In genomic region chr4:36573441-36573840, GRCh38 we compare ENCODE assay signal across 22 cellular contexts.
DNase-seq lines count a peak whose midpoint lies in the region; ATAC-seq and TF ChIP-seq lines count a peak whose summit lies in the region.
"Had no signal": no experiment of that assay in that cellular context is flagged by ENCODE, and none has a peak within 500 bp of the region (broad histone marks: within the 10 kb centered on the region; RNA-seq: fewer than 3 reads in every experiment).

No MANE protein-coding gene starts in this region.

- peaks cover 25% of the 10 kb centered on the region for H3K27me3 ChIP-seq in WERI-Rb-1 (ENCODE audit: insufficient read depth, low read depth, severe bottlenecking)
- H3K27me3 ChIP-seq in dorsolateral prefrontal cortex, result no peaks in the 10 kb centered on the region
- H3K27me3 ChIP-seq: BLaER1 treated with 17β-estradiol and CSF1 and Interleukin-3, amounts not matched to agents 10 nM and 100 nM had no signal

- intact Hi-C loops in dorsolateral prefrontal cortex (cut with DNase I), result no loop called here

- peak; percentile 71 for ATAC-seq in GM18502 (IDR thresholded peaks at IDR 0.05; ENCODE audit: poor library complexity, unreplicated experiment)
- peak; percentile 77 for ATAC-seq in GM18868 (IDR thresholded peaks at IDR 0.05; ENCODE audit: unreplicated experiment)
- ATAC-seq in HG02852 (IDR thresholded peaks at IDR 0.05; ENCODE audit: unreplicated experiment), result peak; percentile 68
- ATAC-seq: CD8-positive, alpha-beta T cell; HCT116; K562 had no signal

- TF ChIP-seq CTCF in GM12865 (IDR thresholded peaks at IDR 0.05; ENCODE audit: insufficient read depth, low read depth, low read length, missing control alignments), result no peak
- TF ChIP-seq CTCF in WERI-Rb-1 (IDR thresholded peaks at IDR 0.05; ENCODE audit: low read depth, low read length), result no peak
- no peak for TF ChIP-seq CTCF in dorsolateral prefrontal cortex (IDR thresholded peaks at IDR 0.05 in 54 of 56, conservative IDR thresholded peaks at IDR 0.05 in 2 of 56; ENCODE audit: low read depth in 1 of 56, partially characterized antibody in 56 of 56)

- no peaks in the 10 kb centered on the region for H3K9me3 ChIP-seq in WERI-Rb-1 (ENCODE audit: severe bottlenecking)

- no peak overlapping the region for H3K27ac ChIP-seq in WERI-Rb-1
- H3K27ac ChIP-seq in dorsolateral prefrontal cortex, result no peak overlapping the region
- H3K27ac ChIP-seq: BLaER1 treated with 17β-estradiol and CSF1 and Interleukin-3, amounts not matched to agents 10 nM and 100 nM had no signal

- H3K4me3 ChIP-seq in GM12865 (ENCODE audit: low read depth, low read length) (no peak overlapping the region), WERI-Rb-1 (ENCODE audit: low read depth, low read length) (no peak overlapping the region), dorsolateral prefrontal cortex (no peak overlapping the region)
- H3K4me3 ChIP-seq: BLaER1 treated with 17β-estradiol and CSF1 and Interleukin-3, amounts not matched to agents 10 nM and 100 nM; K562 had no signal

- peak; percentile 78 for DNase-seq in GM12865 (ENCODE audit: low read depth)
- no peak for DNase-seq in WERI-Rb-1
- no peak for DNase-seq in dorsolateral prefrontal cortex
- DNase-seq in NK-92 (lab: John Stamatoyannopoulos, UW; ENCODE audit: unreplicated experiment), result no peak
- no peak for DNase-seq in NCI-H2196 (lab: John Stamatoyannopoulos, UW; ENCODE audit: unreplicated experiment)
- DNase-seq: 8988T; CD8-positive, alpha-beta T cell; COR-L47; DMS 273 treated with DMSO at 0.1 percent for 48 hours; DMS53; DND-41; EL; GOT3; H7; HFFc6; IMR-90 had no signal

- no peaks in the 10 kb centered on the region for H3K36me3 ChIP-seq in WERI-Rb-1
- H3K36me3 ChIP-seq: BLaER1 treated with 17β-estradiol and CSF1 and Interleukin-3, amounts not matched to agents 10 nM and 100 nM had no signal
